ENCODE assay signal across 15 cellular contexts in genomic region chrX:19563327-19563726, GRCh38. TPM values are rescaled to one million over a fixed set of nuclear protein-coding genes. Genes with fewer than 3 reads are reported as not detected.
A peak's percentile ranks its signal among the peaks of the same experiment; 100 is the strongest.
DNase-seq lines count a peak whose midpoint lies in the region; ATAC-seq and TF ChIP-seq lines count a peak whose summit lies in the region.
"Had no signal": no experiment of that assay in that cellular context is flagged by ENCODE, and none has a peak within 500 bp of the region (broad histone marks: within the 10 kb centered on the region; RNA-seq: fewer than 3 reads in every experiment).

No MANE protein-coding gene starts in this region.

- no peak overlapping the region for H3K27ac ChIP-seq in CD4-positive, CD25-positive, alpha-beta regulatory T cell (ENCODE audit: insufficient read depth, low read length, poor library complexity, severe bottlenecking)
- H3K27ac ChIP-seq in dorsolateral prefrontal cortex: no peak overlapping the region
- H3K27ac ChIP-seq: heart left ventricle, neural progenitor cell, Peyer's patch, vagina had no signal

- H3K27ac Mint-ChIP-seq in CD4-positive, CD25-positive, alpha-beta regulatory T cell: peak overlapping the region; percentile 12 to 74 (median 36)
- H3K27ac Mint-ChIP-seq: neural progenitor cell had no signal

- no peaks in the 10 kb centered on the region for H3K27me3 Mint-ChIP-seq in CD4-positive, CD25-positive, alpha-beta regulatory T cell

- H3K4me1 ChIP-seq in CD4-positive, CD25-positive, alpha-beta regulatory T cell (ENCODE audit: control insufficient read depth, insufficient read depth, low read length, poor library complexity, severe bottlenecking): peaks cover 12% of the 10 kb centered on the region
- H3K4me1 ChIP-seq: neural progenitor cell, Peyer's patch, vagina had no signal

- intact Hi-C loops in dorsolateral prefrontal cortex (cut with DNase I): no loop called here

- H3K4me3 Mint-ChIP-seq in CD4-positive, CD25-positive, alpha-beta regulatory T cell: peak overlapping the region in 1 of 4 donors; percentile 42
- H3K4me3 Mint-ChIP-seq: neural progenitor cell had no signal

- no peaks in the 10 kb centered on the region for H3K9me3 ChIP-seq in CD4-positive, CD25-positive, alpha-beta regulatory T cell (ENCODE audit: control insufficient read depth in 2 of 2, low read length in 2 of 2)
- H3K9me3 ChIP-seq: heart left ventricle, Peyer's patch, vagina had no signal

- peak overlapping the region; percentile 13 for H3K4me3 ChIP-seq in CD4-positive, CD25-positive, alpha-beta regulatory T cell (ENCODE audit: low read depth, low read length)
- H3K4me3 ChIP-seq in dorsolateral prefrontal cortex: no peak overlapping the region
- H3K4me3 ChIP-seq: heart left ventricle, neural progenitor cell, Peyer's patch, smooth muscle cell, vagina had no signal

- TF ChIP-seq CTCF in dorsolateral prefrontal cortex (IDR thresholded peaks at IDR 0.05 in 54 of 56, conservative IDR thresholded peaks at IDR 0.05 in 2 of 56; ENCODE audit: low read depth in 1 of 56, partially characterized antibody in 56 of 56): no peak

- H3K9me3 Mint-ChIP-seq in CD4-positive, CD25-positive, alpha-beta regulatory T cell: peaks cover 0 to 1% (median 0%) of the 10 kb centered on the region in 7 donors
- H3K9me3 Mint-ChIP-seq: neural progenitor cell had no signal

- H3K36me3 Mint-ChIP-seq in CD4-positive, CD25-positive, alpha-beta regulatory T cell: peaks cover 22% of the 10 kb centered on the region
- H3K36me3 Mint-ChIP-seq: neural progenitor cell had no signal

- no peak for ATAC-seq in CD4-positive, CD25-positive, alpha-beta regulatory T cell (ENCODE audit: low read depth in 2 of 2)
- ATAC-seq in GM19025 (IDR thresholded peaks at IDR 0.05; ENCODE audit: low read depth, unreplicated experiment): peak; percentile 57
- peak; percentile 66 for ATAC-seq in HG02610 (IDR thresholded peaks at IDR 0.05; ENCODE audit: unreplicated experiment)
- ATAC-seq: heart left ventricle, left lobe of liver had no signal

- H3K27me3 ChIP-seq in CD4-positive, CD25-positive, alpha-beta regulatory T cell (ENCODE audit: control insufficient read depth, insufficient read depth, low read length): no peaks in the 10 kb centered on the region
- peaks cover 0 to 53% (median 7%) of the 10 kb centered on the region in 45 donors for H3K27me3 ChIP-seq in dorsolateral prefrontal cortex
- H3K27me3 ChIP-seq: heart left ventricle, neural progenitor cell, Peyer's patch, vagina had no signal

- H3K36me3 ChIP-seq in CD4-positive, CD25-positive, alpha-beta regulatory T cell (ENCODE audit: control insufficient read depth, insufficient read depth, low read length): peaks cover 21% of the 10 kb centered on the region
- H3K36me3 ChIP-seq: neural progenitor cell, Peyer's patch, vagina had no signal

- peak in 1 of 3 donors; percentile 24 for DNase-seq in CD4-positive, CD25-positive, alpha-beta regulatory T cell
- DNase-seq in MV-4-11 (lab: John Stamatoyannopoulos, UW) (peak; percentile 62), dorsolateral prefrontal cortex (no peak), NCI-H345 (lab: John Stamatoyannopoulos, UW) (no peak)
- DNase-seq in activated effector memory CD4-positive, alpha-beta T cell treated with anti-CD3 and anti-CD28 coated beads, Interleukin-2, amount 50 U/mL, for 16 hours: no peak
- no peak for DNase-seq in activated effector memory CD4-positive, alpha-beta T cell treated with Interleukin-2 at 50 U/mL for 16 hours
- DNase-seq: KG1, Peyer's patch had no signal

- H3K4me1 Mint-ChIP-seq in CD4-positive, CD25-positive, alpha-beta regulatory T cell: peaks cover 5 to 38% (median 11%) of the 10 kb centered on the region in 4 donors
- H3K4me1 Mint-ChIP-seq: neural progenitor cell had no signal

RNA-seq across cellular contexts. Expression of gene MAP3K15, which starts 48.0 kb away (rescaled TPM):
- total RNA-seq in CD4-positive, CD25-positive, alpha-beta regulatory T cell: not detected
- not detected for polyA plus RNA-seq in CD4-positive, CD25-positive, alpha-beta regulatory T cell
- under 1 TPM in 79 of 120 experiments, not detected in 41; 0.12 to 0.78 (median 0.32) TPM for total RNA-seq in dorsolateral prefrontal cortex
- total RNA-seq: Peyer's patch had no signal
- polyA plus RNA-seq: smooth muscle cell had no signal

Comparison
In these comparisons a context has a peak if more than half of its experiments do, and no peak if none do; other contexts are left out.
1. ATAC-seq: peak in GM19025 (single experiment) and HG02610 (single experiment); none in CD4-positive, CD25-positive, alpha-beta regulatory T cell (0 of 2).